In genomic region chr12:42588308-42588836, GRCh38 we compare ENCODE assay signal across 1 cellular context.
TF ChIP-seq lines count a peak whose summit lies in the region.

No MANE protein-coding gene starts in this region.

TF ChIP-seq in SK-N-SH treated with all-trans-retinoic acid at 6 μM for 48 hours, 23 proteins besides CTCF, POLR2A, EP300 and RAD21 (continued from another document):
- TF ChIP-seq, protein P1, sequence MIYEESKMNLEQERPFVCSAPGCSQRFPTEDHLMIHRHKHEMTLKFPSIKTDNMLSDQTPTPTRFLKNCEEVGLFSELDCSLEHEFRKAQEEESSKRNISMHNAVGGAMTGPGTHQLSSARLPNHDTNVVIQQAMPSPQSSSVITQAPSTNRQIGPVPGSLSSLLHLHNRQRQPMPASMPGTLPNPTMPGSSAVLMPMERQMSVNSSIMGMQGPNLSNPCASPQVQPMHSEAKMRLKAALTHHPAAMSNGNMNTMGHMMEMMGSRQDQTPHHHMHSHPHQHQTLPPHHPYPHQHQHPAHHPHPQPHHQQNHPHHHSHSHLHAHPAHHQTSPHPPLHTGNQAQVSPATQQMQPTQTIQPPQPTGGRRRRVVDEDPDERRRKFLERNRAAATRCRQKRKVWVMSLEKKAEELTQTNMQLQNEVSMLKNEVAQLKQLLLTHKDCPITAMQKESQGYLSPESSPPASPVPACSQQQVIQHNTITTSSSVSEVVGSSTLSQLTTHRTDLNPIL (CRISPR knock-in tag; IDR thresholded peaks at IDR 0.05; ENCODE audit: low read depth): no peak
- TF ChIP-seq ZFP30 (CRISPR knock-in tag; IDR thresholded peaks at IDR 0.05) (no peak), ZNF8 (CRISPR knock-in tag; IDR thresholded peaks at IDR 0.05) (no peak), GLIS3 (CRISPR knock-in tag; IDR thresholded peaks at IDR 0.05) (no peak), ZFP3 (CRISPR knock-in tag; IDR thresholded peaks at IDR 0.05) (no peak), ZC3H10 (CRISPR knock-in tag; IDR thresholded peaks at IDR 0.05) (no peak), ESRRG (CRISPR knock-in tag; IDR thresholded peaks at IDR 0.05) (no peak), TCF4 (CRISPR knock-in tag; IDR thresholded peaks at IDR 0.05; ENCODE audit: borderline replicate concordance) (no peak)
- TF ChIP-seq, protein P2, sequence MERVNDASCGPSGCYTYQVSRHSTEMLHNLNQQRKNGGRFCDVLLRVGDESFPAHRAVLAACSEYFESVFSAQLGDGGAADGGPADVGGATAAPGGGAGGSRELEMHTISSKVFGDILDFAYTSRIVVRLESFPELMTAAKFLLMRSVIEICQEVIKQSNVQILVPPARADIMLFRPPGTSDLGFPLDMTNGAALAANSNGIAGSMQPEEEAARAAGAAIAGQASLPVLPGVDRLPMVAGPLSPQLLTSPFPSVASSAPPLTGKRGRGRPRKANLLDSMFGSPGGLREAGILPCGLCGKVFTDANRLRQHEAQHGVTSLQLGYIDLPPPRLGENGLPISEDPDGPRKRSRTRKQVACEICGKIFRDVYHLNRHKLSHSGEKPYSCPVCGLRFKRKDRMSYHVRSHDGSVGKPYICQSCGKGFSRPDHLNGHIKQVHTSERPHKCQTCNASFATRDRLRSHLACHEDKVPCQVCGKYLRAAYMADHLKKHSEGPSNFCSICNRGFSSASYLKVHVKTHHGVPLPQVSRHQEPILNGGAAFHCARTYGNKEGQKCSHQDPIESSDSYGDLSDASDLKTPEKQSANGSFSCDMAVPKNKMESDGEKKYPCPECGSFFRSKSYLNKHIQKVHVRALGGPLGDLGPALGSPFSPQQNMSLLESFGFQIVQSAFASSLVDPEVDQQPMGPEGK (CRISPR knock-in tag; IDR thresholded peaks at IDR 0.05; ENCODE audit: borderline replicate concordance): no peak
